ENCODE assay signal across 12 cellular contexts in the genomic region with DNA sequence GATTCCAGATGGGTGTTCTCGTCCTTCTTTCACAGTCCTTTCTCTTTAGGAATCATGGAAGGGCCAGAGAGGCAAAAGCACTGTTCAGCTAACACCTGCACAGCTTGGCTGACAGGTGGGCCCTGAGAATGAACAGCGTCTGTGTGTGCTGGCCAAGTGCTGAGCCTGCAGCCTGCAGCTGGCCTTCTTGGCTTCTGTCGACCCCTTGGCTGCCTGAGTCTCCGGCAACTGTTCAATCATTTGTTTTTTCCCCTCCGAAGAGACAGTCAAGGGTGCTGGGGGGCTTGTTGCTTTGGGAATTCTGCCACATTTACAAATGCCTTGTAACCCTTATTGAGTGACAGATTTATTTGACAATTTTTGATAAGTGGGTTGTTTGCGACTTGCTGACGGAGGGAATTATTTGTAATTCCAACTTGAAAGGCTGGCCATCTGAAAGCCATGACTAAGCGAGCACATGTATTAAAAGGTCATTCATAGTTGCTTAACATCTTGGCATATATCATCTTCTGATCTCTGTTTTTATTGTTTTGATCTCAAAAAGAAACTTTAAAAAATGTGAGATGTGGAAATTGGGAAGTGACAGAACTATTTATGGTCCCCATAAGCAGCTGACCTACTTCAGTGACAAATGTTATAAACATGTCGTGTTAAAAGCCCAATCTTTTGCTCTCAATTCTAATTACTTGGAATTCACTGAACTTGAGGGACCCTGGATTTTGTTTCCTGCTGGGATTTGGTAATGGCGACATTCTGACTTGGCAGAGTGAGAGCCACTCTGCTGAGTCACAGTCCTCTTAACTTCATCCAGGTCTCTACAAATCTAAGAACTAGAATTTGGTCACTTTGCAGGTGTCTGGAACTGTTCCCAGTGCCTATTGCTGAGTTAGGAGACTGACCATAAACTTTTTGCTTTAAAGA. TPM values are rescaled to one million over a fixed set of nuclear protein-coding genes. Genes with fewer than 3 reads are reported as not detected.
DNase-seq lines count a peak whose midpoint lies in the region; TF ChIP-seq lines count a peak whose summit lies in the region.
"Had no signal": no experiment of that assay in that cellular context is flagged by ENCODE, and none has a peak within 500 bp of the region (broad histone marks: within the 10 kb centered on the region; RNA-seq: fewer than 3 reads in every experiment).

No MANE protein-coding gene starts in this region.

- WGBS in GM23248 (ENCODE audit: low coverage in 1 of 2, low lambda C conversion rate in 2 of 2, missing lambda C conversion rate in 2 of 2), 2 experiments: 2 to 5% methylated on average over 10 of the region's 10 CpGs

- H3K36me3 ChIP-seq in GM23248 (ENCODE audit: low read depth): no peaks in the 10 kb centered on the region
- H3K36me3 ChIP-seq: suprapubic skin had no signal

- in situ Hi-C loops in GM23248 (cut with MboI): no loop called here

- no peaks in the 10 kb centered on the region for H3K9me3 ChIP-seq in GM23248 (ENCODE audit: low read depth)
- H3K9me3 ChIP-seq: suprapubic skin had no signal

- no peak overlapping the region for H3K9ac ChIP-seq in GM23248

- no peak overlapping the region for H3K4me2 ChIP-seq in GM23248 (ENCODE audit: unreplicated experiment)

- no peaks in the 10 kb centered on the region for H3F3A ChIP-seq in GM23248 (ENCODE audit: insufficient read depth)

- DNase-seq in GM23248: peak; percentile 29
- peak; percentile 54 for DNase-seq in NCI-H2171 (lab: John Stamatoyannopoulos, UW)
- peak; percentile 24 for DNase-seq in epithelial cell of esophagus (ENCODE audit: low read depth)
- peak; percentile 51 for DNase-seq in myocyte (ENCODE audit: low read depth)
- no peak for DNase-seq in SIG-M5 (lab: John Stamatoyannopoulos, UW)
- DNase-seq in HPDE6-E6E7 (ENCODE audit: extremely low spot score): no peak
- no peak for DNase-seq in NCI-H1694 treated with DMSO at 0.1 percent for 48 hours (lab: John Stamatoyannopoulos, UW)
- DNase-seq in activated effector memory CD4-positive, alpha-beta T cell treated with Interleukin-2 at 50 U/mL for 16 hours: no peak
- DNase-seq: activated T-cell treated with anti-CD3 and anti-CD28 coated beads, Interleukin-2, amount 50 U/mL, for 4 hours; naive B cell had no signal

- no peaks in the 10 kb centered on the region for H3K9me2 ChIP-seq in GM23248 (ENCODE audit: insufficient read depth)

- H3K27ac ChIP-seq in GM23248: no peak overlapping the region
- H3K27ac ChIP-seq: skin epidermis, suprapubic skin had no signal

- no peaks in the 10 kb centered on the region for H3K79me2 ChIP-seq in GM23248 (ENCODE audit: insufficient read depth)

- H4K20me1 ChIP-seq in GM23248 (ENCODE audit: insufficient read depth): no peaks in the 10 kb centered on the region

- peaks cover 3% of the 10 kb centered on the region; the same call in 1 of the 2 replicates for H3K27me3 ChIP-seq in GM23248 (replicated peaks; ENCODE audit: insufficient read depth)
- H3K27me3 ChIP-seq: suprapubic skin had no signal

- no peak overlapping the region for H3K4me3 ChIP-seq in GM23248
- H3K4me3 ChIP-seq in epithelial cell of esophagus (ENCODE audit: low read length): no peak overlapping the region
- H3K4me3 ChIP-seq: skin epidermis, suprapubic skin had no signal

- H3K4me1 ChIP-seq in GM23248 (ENCODE audit: insufficient read depth): no peaks in the 10 kb centered on the region
- H3K4me1 ChIP-seq: suprapubic skin had no signal

- H2AFZ ChIP-seq in GM23248: no peak overlapping the region

- no peak for TF ChIP-seq CTCF in epithelial cell of esophagus (IDR thresholded peaks at IDR 0.05; ENCODE audit: insufficient read depth, low read depth, low read length, missing control alignments)

RNA-seq across cellular contexts. Expression of a gene that starts 41.9 kb away (rescaled TPM):
- total RNA-seq in GM23248 (2014; rRNA removed; shearing (Covaris generic)): 4.1 and 4.2 TPM in 2 replicates
- 1.2 and 2.1 TPM in 2 replicates for polyA plus RNA-seq in GM23248 (2016; fragmentation: Nextera tagmentation; extraction: Ambion mirVana)
- total RNA-seq in myocyte: 2.6 and 5.2 TPM in 2 replicates
- 0.39 TPM for polyA plus RNA-seq in myocyte (2012)

Comparison
In these comparisons a context has a peak if more than half of its experiments do, and no peak if none do; other contexts are left out.
1. DNase-seq: peak in GM23248 (single experiment), NCI-H2171 (single experiment), epithelial cell of esophagus (single experiment) and myocyte (single experiment); none in SIG-M5 (single experiment), HPDE6-E6E7 (single experiment), NCI-H1694 treated with DMSO at 0.1 percent for 48 hours (single experiment) and activated effector memory CD4-positive, alpha-beta T cell treated with Interleukin-2 at 50 U/mL for 16 hours (single experiment).